Comparison of ENCODE assay signal across 9 cellular contexts in the genomic region with DNA sequence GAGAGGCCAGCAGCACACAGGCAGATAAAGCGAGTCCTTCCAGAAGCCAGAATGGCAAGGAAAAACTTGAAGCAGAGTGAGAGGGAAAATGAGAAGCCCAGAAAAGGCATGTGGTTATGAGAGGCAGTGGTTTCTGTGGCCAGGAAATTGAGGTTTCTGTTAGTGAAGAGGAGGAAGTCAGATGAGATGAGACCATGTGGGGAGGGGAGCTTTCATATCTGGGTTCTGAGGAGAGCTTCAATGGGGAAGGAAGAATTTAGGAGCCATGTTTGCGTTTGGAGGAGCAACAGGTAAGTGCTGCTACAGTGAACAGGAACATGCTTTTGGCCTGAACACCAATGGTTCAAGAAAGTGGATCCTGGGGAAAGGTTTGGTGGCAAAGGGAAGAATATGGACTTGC. TPM values are rescaled to one million over a fixed set of nuclear protein-coding genes. Genes with fewer than 3 reads are reported as not detected.
DNase-seq lines count a peak whose midpoint lies in the region; ATAC-seq lines count a peak whose summit lies in the region.
"Had no signal": no experiment of that assay in that cellular context is flagged by ENCODE, and none has a peak within 500 bp of the region (broad histone marks: within the 10 kb centered on the region; RNA-seq: fewer than 3 reads in every experiment).

No MANE protein-coding gene starts in this region.

- no peaks in the 10 kb centered on the region for H3K36me3 Mint-ChIP-seq in activated naive CD4-positive, alpha-beta T cell treated with anti-CD3 and anti-CD28 coated beads for 36 hours (ENCODE audit: low read depth)
- no peaks in the 10 kb centered on the region for H3K36me3 Mint-ChIP-seq in stimulated activated memory B cell treated with anti-CD40 and anti-IgM and Interleukin-4, amounts not matched to agents 10 μg/mL and 1 μg/mL and 100 μg/mL, for 72 hours

- H3K9me3 Mint-ChIP-seq in activated naive CD4-positive, alpha-beta T cell treated with anti-CD3 and anti-CD28 coated beads for 36 hours = no peaks in the 10 kb centered on the region
- H3K9me3 Mint-ChIP-seq in stimulated activated memory B cell treated with anti-CD40 and anti-IgM and Interleukin-4, amounts not matched to agents 10 μg/mL and 1 μg/mL and 100 μg/mL, for 72 hours = peaks cover 4% of the 10 kb centered on the region

- H3K4me3 Mint-ChIP-seq in activated naive CD4-positive, alpha-beta T cell treated with anti-CD3 and anti-CD28 coated beads for 36 hours = no peak overlapping the region
- peak overlapping the region; percentile 3 for H3K4me3 Mint-ChIP-seq in stimulated activated memory B cell treated with anti-CD40 and anti-IgM and Interleukin-4, amounts not matched to agents 10 μg/mL and 1 μg/mL and 100 μg/mL, for 72 hours

- DNase-seq in activated naive CD4-positive, alpha-beta T cell treated with anti-CD3 and anti-CD28 coated beads for 36 hours = peak; percentile 55
- DNase-seq in activated naive CD4-positive, alpha-beta T cell (lab: John Stamatoyannopoulos, UW) = no peak
- DNase-seq in activated T-cell treated with anti-CD3 and anti-CD28 coated beads, Interleukin-2, amount 50 U/mL, for 48 hours = peak; percentile 21 to 25
- DNase-seq in NCI-H524 (lab: John Stamatoyannopoulos, UW) = no peak
- DNase-seq in NCI-H748 (lab: John Stamatoyannopoulos, UW; ENCODE audit: unreplicated experiment) = no peak
- no peak for DNase-seq in DMS114 treated with DMSO at 0.1 percent for 48 hours (lab: John Stamatoyannopoulos, UW; ENCODE audit: unreplicated experiment)

- H3K27ac Mint-ChIP-seq in activated naive CD4-positive, alpha-beta T cell treated with anti-CD3 and anti-CD28 coated beads for 36 hours = no peak overlapping the region
- peak overlapping the region; percentile 53 for H3K27ac Mint-ChIP-seq in stimulated activated memory B cell treated with anti-CD40 and anti-IgM and Interleukin-4, amounts not matched to agents 10 μg/mL and 1 μg/mL and 100 μg/mL, for 72 hours

- intact Hi-C loops in activated naive CD4-positive, alpha-beta T cell treated with anti-CD3 and anti-CD28 coated beads for 36 hours (cut with micrococcal nuclease) = loop anchor here (5.0 kb wide), 2 partner anchors 84 to 824 kb away; partner anchors contain the start of gene CD1B

- H3K27me3 Mint-ChIP-seq in activated naive CD4-positive, alpha-beta T cell treated with anti-CD3 and anti-CD28 coated beads for 36 hours (ENCODE audit: low read depth) = peaks cover 45% of the 10 kb centered on the region
- no peaks in the 10 kb centered on the region for H3K27me3 Mint-ChIP-seq in stimulated activated memory B cell treated with anti-CD40 and anti-IgM and Interleukin-4, amounts not matched to agents 10 μg/mL and 1 μg/mL and 100 μg/mL, for 72 hours

- CTCF ChIA-PET in activated naive CD4-positive, alpha-beta T cell treated with anti-CD3 and anti-CD28 coated beads for 36 hours (lab: Charles Lee) = interaction anchor here (1.1 kb wide), 1 partner anchor 82 kb away, joined by 5 read pairs; no protein-coding TSS in a partner anchor

- ATAC-seq in HG03565 (IDR thresholded peaks at IDR 0.05; ENCODE audit: unreplicated experiment) = peak; percentile 64
- ATAC-seq in stimulated activated memory B cell treated with anti-CD40 and anti-IgM and Interleukin-4, amounts not matched to agents 10 μg/mL and 1 μg/mL and 100 μg/mL, for 72 hours = peak; percentile 91

- H3K4me1 Mint-ChIP-seq in activated naive CD4-positive, alpha-beta T cell treated with anti-CD3 and anti-CD28 coated beads for 36 hours (ENCODE audit: low read depth) = peaks cover 19% of the 10 kb centered on the region
- H3K4me1 Mint-ChIP-seq in stimulated activated memory B cell treated with anti-CD40 and anti-IgM and Interleukin-4, amounts not matched to agents 10 μg/mL and 1 μg/mL and 100 μg/mL, for 72 hours = peaks cover 39% of the 10 kb centered on the region

RNA-seq across cellular contexts. Expression of gene CD1A, which starts 6.1 kb away (rescaled TPM):
- total RNA-seq in activated naive CD4-positive, alpha-beta T cell treated with anti-CD3 and anti-CD28 coated beads for 36 hours = not detected
- total RNA-seq: endothelial cell of umbilical vein had no signal

RNA-seq across cellular contexts. Expression of gene CD1C, which starts 41.6 kb away (rescaled TPM):
- total RNA-seq in activated naive CD4-positive, alpha-beta T cell treated with anti-CD3 and anti-CD28 coated beads for 36 hours = under 1 TPM; 0.19 to 0.37 TPM
- total RNA-seq: endothelial cell of umbilical vein had no signal

Comparison
In these comparisons a context has a peak if more than half of its experiments do, and no peak if none do; other contexts are left out.
1. DNase-seq: peak in activated naive CD4-positive, alpha-beta T cell treated with anti-CD3 and anti-CD28 coated beads for 36 hours (single experiment) and activated T-cell treated with anti-CD3 and anti-CD28 coated beads, Interleukin-2, amount 50 U/mL, for 48 hours (2 of 2); none in activated naive CD4-positive, alpha-beta T cell (0 of 4), NCI-H524 (0 of 2), NCI-H748 (single experiment) and DMS114 treated with DMSO at 0.1 percent for 48 hours (single experiment).